ENCODE assay signal across 8 cellular contexts in genomic region chr16:25031132-25031440, GRCh38. TPM values are rescaled to one million over a fixed set of nuclear protein-coding genes. Genes with fewer than 3 reads are reported as not detected.
DNase-seq lines count a peak whose midpoint lies in the region; ATAC-seq and TF ChIP-seq lines count a peak whose summit lies in the region.

No MANE protein-coding gene starts in this region.

- in situ Hi-C loops in GM13977 (cut with MboI; ENCODE audit: low pct_unique_long_range_greater_than_20kb, low sequenced_read_pairs, unreplicated experiment): no loop called here

- peak overlapping the region; percentile 51 for H3K4me3 ChIP-seq in effector memory CD4-positive, alpha-beta T cell (ENCODE audit: insufficient read depth, low read depth, low read length, poor library complexity, severe bottlenecking)
- H3K4me3 ChIP-seq in psoas muscle: peak overlapping the region; percentile 96

- intact Hi-C loops in psoas muscle (cut with DNase I): no loop called here

- WGBS in psoas muscle, 3 donors: 8 to 11% (median 10%) methylated on average over 8 of the region's 8 CpGs

- ATAC-seq in GM18861 (IDR thresholded peaks at IDR 0.05; ENCODE audit: unreplicated experiment) (peak; percentile 10), HG03565 (IDR thresholded peaks at IDR 0.05; ENCODE audit: unreplicated experiment) (peak; percentile 2), psoas muscle (no peak)

- DNase-seq in effector memory CD4-positive, alpha-beta T cell: no peak
- DNase-seq in psoas muscle (no peak), germinal center (ENCODE audit: low spot score) (no peak), NCI-H2171 (lab: John Stamatoyannopoulos, UW) (no peak), GM13977 (ENCODE audit: low spot score) (no peak), NCI-H226 (no peak)

- peaks cover 13% of the 10 kb centered on the region for H3K4me1 ChIP-seq in effector memory CD4-positive, alpha-beta T cell (ENCODE audit: control insufficient read depth, insufficient read depth, low read length, poor library complexity, severe bottlenecking)
- H3K4me1 ChIP-seq in psoas muscle: peaks cover 15% of the 10 kb centered on the region

- TF ChIP-seq CTCF in psoas muscle (IDR thresholded peaks at IDR 0.05) (no peak), GM13977 (IDR thresholded peaks at IDR 0.05; ENCODE audit: extremely low read depth, insufficient read depth, missing control alignments) (no peak)

- no peaks in the 10 kb centered on the region for H3K9me3 ChIP-seq in effector memory CD4-positive, alpha-beta T cell (ENCODE audit: control insufficient read depth, low read length)
- no peaks in the 10 kb centered on the region for H3K9me3 ChIP-seq in psoas muscle

- H3K27ac ChIP-seq in effector memory CD4-positive, alpha-beta T cell (ENCODE audit: insufficient read depth, low read length, poor library complexity, severe bottlenecking): peak overlapping the region; percentile 56
- H3K27ac ChIP-seq in psoas muscle: peak overlapping the region; percentile 82

- no peaks in the 10 kb centered on the region for H3K36me3 ChIP-seq in effector memory CD4-positive, alpha-beta T cell (ENCODE audit: control insufficient read depth, insufficient read depth, low read length)
- H3K36me3 ChIP-seq in psoas muscle (ENCODE audit: insufficient read depth in 1 of 2, low read depth in 1 of 2): no peaks in the 10 kb centered on the region

- no peaks in the 10 kb centered on the region for H3K27me3 ChIP-seq in effector memory CD4-positive, alpha-beta T cell (replicated peaks; ENCODE audit: control insufficient read depth, insufficient read depth, low read length, poor library complexity, severe bottlenecking)
- no peaks in the 10 kb centered on the region for H3K27me3 ChIP-seq in psoas muscle (ENCODE audit: insufficient read depth in 3 of 3, low read length in 2 of 3)

RNA-seq across cellular contexts. Expression of gene ARHGAP17, which starts 15.9 kb away (rescaled TPM):
- 10 to 100 TPM; 38.6 to 83.0 (median 57.7) TPM for total RNA-seq in psoas muscle
- 10 to 100 TPM; 15.9 to 31.7 (median 23.3) TPM for polyA plus RNA-seq in psoas muscle

Comparison
In these comparisons a context has a peak if more than half of its experiments do, and no peak if none do; other contexts are left out.
1. ATAC-seq: peak in GM18861 (single experiment) and HG03565 (single experiment); none in psoas muscle (0 of 4).